Comparison of ENCODE assay signal across 21 cellular contexts in the genomic region with DNA sequence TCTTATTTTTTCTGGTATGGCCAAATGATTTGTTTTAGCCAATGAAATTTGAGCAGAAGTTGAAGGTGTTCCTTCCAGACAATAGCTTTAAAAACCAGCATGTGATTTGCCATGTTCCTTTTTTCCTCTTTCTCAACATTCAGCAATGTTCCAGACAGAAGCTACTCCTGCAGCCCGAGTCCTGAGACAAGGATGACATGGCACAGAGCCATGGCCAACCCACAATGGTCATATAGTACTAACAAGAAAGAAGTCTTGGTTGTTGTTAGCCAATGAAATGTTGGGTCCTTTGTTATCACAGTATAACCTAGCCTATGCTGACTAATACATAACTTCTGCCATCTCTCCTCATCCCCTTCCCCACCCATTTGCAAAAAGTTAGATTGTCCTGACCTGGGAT.
"Had no signal": no experiment of that assay in that cellular context is flagged by ENCODE, and none has a peak within 500 bp of the region (broad histone marks: within the 10 kb centered on the region; RNA-seq: fewer than 3 reads in every experiment).

No MANE protein-coding gene starts in this region.

- H3K9me3 ChIP-seq: SJCRH30 had no signal

- H3K4me2 ChIP-seq: KMS-11 had no signal

- H3K27ac ChIP-seq: HL-60, KMS-11, RWPE1, SJCRH30 had no signal

- H3K9ac ChIP-seq: KMS-11 had no signal

- DNase-seq: Kasumi-1; MM.1S; NCI-H1436; NCI-H187; NCI-H2029; NCI-H2081 treated with DMSO at 0.1 percent for 48 hours; NCI-H2171 treated with DMSO at 0.1 percent for 48 hours; NCI-H345; NCI-H510A treated with DMSO at 0.1 percent for 48 hours; NCI-H526; NCI-H748 treated with DMSO at 0.1 percent for 48 hours; NK-92 treated with Interleukin-12 subunit alpha and Interleukin-12 subunit beta, amount 100 ng/mL, for 24 hours; PC-3; SHP77 treated with DMSO at 0.1 percent for 48 hours; SJCRH30 had no signal

- H3K4me3 ChIP-seq: K562, SJCRH30 had no signal

- ATAC-seq: K562, Panc1, PC-3, SK-N-SH treated with all-trans-retinoic acid at 6 μM for 48 hours had no signal

- H3K36me3 ChIP-seq: SJCRH30 had no signal

- H3K27me3 ChIP-seq: SJCRH30 had no signal

- H3K4me1 ChIP-seq: SJCRH30 had no signal
